ENCODE assay signal across 23 cellular contexts in genomic region chr2:18262601-18263000, GRCh38.
"Had no signal": no experiment of that assay in that cellular context is flagged by ENCODE, and none has a peak within 500 bp of the region (broad histone marks: within the 10 kb centered on the region; RNA-seq: fewer than 3 reads in every experiment).

No MANE protein-coding gene starts in this region.

- DNase-seq: activated B cell treated with CpG ODN at 0.5 μM for 24 hours; activated CD4-positive, alpha-beta T cell treated with anti-CD3 and anti-CD28 coated beads for 36 hours; activated CD8-positive, alpha-beta memory T cell treated with anti-CD3 and anti-CD28 coated beads, Interleukin-2, amount 10 ng/mL, durations not matched to agents 7 days and 5 days; activated CD8-positive, alpha-beta T cell treated with anti-CD3 and anti-CD28 coated beads, Interleukin-2, amount 10 ng/mL, durations not matched to agents 7 days and 5 days; activated naive CD8-positive, alpha-beta T cell treated with anti-CD3 and anti-CD28 coated beads, Interleukin-2, amount 50 U/mL, for 24 hours; activated T-cell treated with anti-CD3 and anti-CD28 coated beads, Interleukin-2, amount 50 U/mL, for 48 hours; dermis blood vessel endothelial cell; effector CD8-positive, alpha-beta T cell; esophagus squamous epithelium; foreskin keratinocyte; heart left ventricle; left ventricle myocardium inferior; posterior cingulate gyrus; right cardiac atrium; spleen; stimulated activated naive CD8-positive, alpha-beta T cell treated with anti-CD3 and anti-CD28 coated beads, Interleukin-15, Interleukin-2, amounts not matched to agents 100 U/mL and 50 U/mL, for 24 hours; T-helper 2 cell; upper lobe of left lung had no signal

- FAIRE-seq: bronchial epithelial cell, colon, islet of Langerhans had no signal

- ATAC-seq: activated CD4-positive, alpha-beta T cell treated with anti-CD3 and anti-CD28 coated beads for 36 hours; activated CD8-positive, alpha-beta memory T cell treated with anti-CD3 and anti-CD28 coated beads, Interleukin-2, amount 10 ng/mL, durations not matched to agents 7 days and 5 days; activated CD8-positive, alpha-beta T cell treated with anti-CD3 and anti-CD28 coated beads, Interleukin-2, amount 10 ng/mL, durations not matched to agents 7 days and 5 days; activated naive CD8-positive, alpha-beta T cell treated with anti-CD3 and anti-CD28 coated beads, Interleukin-2, amount 50 U/mL, for 24 hours; foreskin keratinocyte; right cardiac atrium; stimulated activated naive CD8-positive, alpha-beta T cell treated with anti-CD3 and anti-CD28 coated beads, Interleukin-15, Interleukin-2, amounts not matched to agents 100 U/mL and 50 U/mL, for 24 hours had no signal

- H3K4me3 ChIP-seq: esophagus squamous epithelium, left ventricle myocardium inferior, lung, spleen, upper lobe of left lung, vagina had no signal
